In genomic region chr4:94671113-94671512, GRCh38 we compare ENCODE assay signal across 25 cellular contexts.
A peak's percentile ranks its signal among the peaks of the same experiment; 100 is the strongest.
DNase-seq lines count a peak whose midpoint lies in the region; ATAC-seq, FAIRE-seq and TF ChIP-seq lines count a peak whose summit lies in the region.
"Had no signal": no experiment of that assay in that cellular context is flagged by ENCODE, and none has a peak within 500 bp of the region (broad histone marks: within the 10 kb centered on the region; RNA-seq: fewer than 3 reads in every experiment).

No MANE protein-coding gene starts in this region.

- H3K9ac ChIP-seq in kidney (ENCODE audit: low read length in 2 of 2) = no peak overlapping the region
- H3K9ac ChIP-seq: KMS-11 had no signal

- H3K4me1 ChIP-seq in heart right ventricle (peaks cover 0 to 5% (median 0%) of the 10 kb centered on the region in 9 donors), kidney (ENCODE audit: control insufficient read depth in 1 of 2, insufficient read depth in 1 of 2, low read depth in 1 of 2, low read length in 2 of 2) (peaks cover 0 to 3% of the 10 kb centered on the region in 2 donors), prostate gland (replicated peaks) (peaks cover 3% of the 10 kb centered on the region)

- 84 to 87% methylated on average over 5 of the region's 5 CpGs for WGBS in heart right ventricle, 2 donors
- 77% methylated on average over 5 of the region's 5 CpGs for WGBS in prostate gland

- FAIRE-seq in GM12892 (lab: Jason Lieb, UNC) (peak; percentile 33), kidney (lab: Jason Lieb, UNC) (no peak)
- FAIRE-seq: A204.1, GM12891, HTR-8/SVneo had no signal

- intact Hi-C loops in heart right ventricle (cut with DNase I) (no loop called here), Right ventricle myocardium inferior (cut with DNase I) (no loop called here), kidney (cut with DNase I) (no loop called here), prostate gland (cut with DNase I) (no loop called here)

- H3K9me3 ChIP-seq in heart right ventricle (no peaks in the 10 kb centered on the region), kidney (ENCODE audit: control insufficient read depth in 1 of 2, low read length in 2 of 2) (no peaks in the 10 kb centered on the region), prostate gland (no peaks in the 10 kb centered on the region)

- TF ChIP-seq POLR2A in GM12892 (IDR thresholded peaks at IDR 0.05; ENCODE audit: low read depth, low read length) = no peak
- no peak for TF ChIP-seq POLR2A in prostate gland (IDR thresholded peaks at IDR 0.05)

- H3K36me3 ChIP-seq in heart right ventricle = peaks cover 0 to 33% (median 0%) of the 10 kb centered on the region in 9 donors
- no peaks in the 10 kb centered on the region for H3K36me3 ChIP-seq in kidney (ENCODE audit: control insufficient read depth in 1 of 2, insufficient read depth in 2 of 2, low read length in 2 of 2)
- no peaks in the 10 kb centered on the region for H3K36me3 ChIP-seq in prostate gland

- DNase-seq in heart right ventricle = no peak
- DNase-seq in Right ventricle myocardium inferior (ENCODE audit: missing footprints) = no peak
- DNase-seq in GM12892 (ENCODE audit: insufficient read length) = no peak
- DNase-seq in kidney = peak; percentile 52
- no peak for DNase-seq in prostate gland (ENCODE audit: low spot score)
- DNase-seq: CD8-positive, alpha-beta memory T cell; DMS79 treated with DMSO at 0.1 percent for 48 hours; GF-D8; MM.1S; NCI-H1048; NCI-H1417; NCI-H1694; NCI-H446 treated with DMSO at 0.1 percent for 48 hours; NCI-H526; NCI-H82; NK-92 treated with Interleukin-12 subunit alpha and Interleukin-12 subunit beta, amount 100 ng/mL, for 24 hours; PC-9; RPMI8226; SHP77 had no signal

- no peak for TF ChIP-seq CTCF in heart right ventricle (IDR thresholded peaks at IDR 0.05)
- TF ChIP-seq CTCF in kidney (IDR thresholded peaks at IDR 0.05; ENCODE audit: borderline replicate concordance, extremely low read depth, insufficient read depth) = no peak
- no peak for TF ChIP-seq CTCF in prostate gland (IDR thresholded peaks at IDR 0.05)

- no peak overlapping the region for H3K4me3 ChIP-seq in heart right ventricle
- H3K4me3 ChIP-seq in kidney (ENCODE audit: low read length in 2 of 2) = no peak overlapping the region
- H3K4me3 ChIP-seq in prostate gland = no peak overlapping the region
- H3K4me3 ChIP-seq: PC-9 had no signal

- ATAC-seq in heart right ventricle (peak in 6 of 8 donors; percentile 13 to 52 (median 26)), Right ventricle myocardium inferior (no peak), HG03175 (IDR thresholded peaks at IDR 0.05; ENCODE audit: unreplicated experiment) (no peak), GM21526 (IDR thresholded peaks at IDR 0.05; ENCODE audit: low FRiP score, unreplicated experiment) (no peak)

- H3K27ac ChIP-seq in heart right ventricle = no peak overlapping the region
- no peak overlapping the region for H3K27ac ChIP-seq in kidney (ENCODE audit: low read depth in 2 of 2, low read length in 2 of 2)
- peak overlapping the region; percentile 72 to 92 for H3K27ac ChIP-seq in prostate gland
- H3K27ac ChIP-seq: KMS-11, PC-9 had no signal

- no peaks in the 10 kb centered on the region for H3K27me3 ChIP-seq in heart right ventricle
- no peaks in the 10 kb centered on the region for H3K27me3 ChIP-seq in prostate gland (replicated peaks; ENCODE audit: insufficient read depth)

Comparison
In these comparisons a context has a peak if more than half of its experiments do, and no peak if none do; other contexts are left out.
1. ATAC-seq: peak in heart right ventricle (6 of 8); none in Right ventricle myocardium inferior (single experiment), HG03175 (single experiment) and GM21526 (single experiment).
2. H3K27ac ChIP-seq: peak in prostate gland (2 of 2); none in heart right ventricle (0 of 10) and kidney (0 of 2).